Comparison of ENCODE assay signal across 20 cellular contexts in the genomic region with DNA sequence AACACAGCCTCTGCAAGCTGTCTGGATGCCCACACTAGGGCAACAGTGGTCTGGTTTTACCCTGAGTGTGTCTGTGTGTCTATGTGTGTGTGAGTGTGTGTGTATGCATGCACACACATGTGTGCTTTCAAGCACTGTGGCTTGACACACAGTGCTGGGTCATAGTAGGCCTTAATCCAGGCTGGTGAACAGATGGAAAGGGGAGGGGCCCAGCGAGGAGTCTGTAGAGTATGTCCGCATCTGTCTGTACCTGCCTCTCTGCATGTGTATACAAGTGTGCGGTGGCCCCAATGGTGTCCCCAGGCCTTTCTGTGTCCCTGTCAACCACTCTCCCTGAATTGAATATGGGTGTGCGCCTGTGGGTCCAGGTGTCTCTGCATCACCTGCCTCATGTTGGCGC. TPM values are rescaled to one million over a fixed set of nuclear protein-coding genes. Genes with fewer than 3 reads are reported as not detected.
"Had no signal": no experiment of that assay in that cellular context is flagged by ENCODE, and none has a peak within 500 bp of the region (broad histone marks: within the 10 kb centered on the region; RNA-seq: fewer than 3 reads in every experiment).

No MANE protein-coding gene starts in this region.

- H3K4me1 Mint-ChIP-seq: activated CD4-positive, alpha-beta T cell treated with anti-CD3 and anti-CD28 coated beads, Interleukin-2, amount 10 ng/mL, durations not matched to agents 7 days and 5 days had no signal

- H3K27ac Mint-ChIP-seq: activated CD4-positive, alpha-beta T cell treated with anti-CD3 and anti-CD28 coated beads, Interleukin-2, amount 10 ng/mL, durations not matched to agents 7 days and 5 days; natural killer cell treated with Interleukin-12 subunit alpha and Interleukin-12 subunit beta and Interleukin-15 and Interleukin-18, amount 100 ng/mL, for 72 hours had no signal

- DNase-seq: activated CD4-positive, alpha-beta T cell treated with anti-CD3 and anti-CD28 coated beads, Interleukin-2, amount 10 ng/mL, durations not matched to agents 7 days and 5 days; activated CD8-positive, alpha-beta memory T cell treated with anti-CD3 and anti-CD28 coated beads, Interleukin-2, amount 50 U/mL, for 4 hours; activated naive CD4-positive, alpha-beta T cell treated with anti-CD3 and anti-CD28 coated beads, Interleukin-2, amount 50 U/mL, for 16 hours; activated T-cell treated with anti-CD3 and anti-CD28 coated beads, Interleukin-2, amount 50 U/mL, for 4 hours; aorta; cerebellar nuclear complex; cortex of kidney; erythroblast; stimulated activated CD4-positive, alpha-beta T cell treated with anti-CD3 and anti-CD28 coated beads, Interleukin-12 subunit alpha, Interleukin-12 subunit beta, amount 100 ng/mL, for 4 hours; stimulated activated CD4-positive, alpha-beta T cell treated with anti-CD3 and anti-CD28 coated beads, Interleukin-1b, Interleukin-23, amount 100 ng/mL, for 48 hours; stimulated activated CD8-positive, alpha-beta memory T cell treated with anti-CD3 and anti-CD28 coated beads, Interleukin-4, amount 100 ng/mL, for 48 hours; stimulated activated naive CD4-positive, alpha-beta T cell; T1000 had no signal

- H3K9me3 ChIP-seq: prostate gland had no signal

- H3K27me3 ChIP-seq: right atrium auricular region had no signal

- H3K27me3 Mint-ChIP-seq: activated CD4-positive, alpha-beta T cell treated with anti-CD3 and anti-CD28 coated beads, Interleukin-2, amount 10 ng/mL, durations not matched to agents 7 days and 5 days; natural killer cell treated with Interleukin-12 subunit alpha and Interleukin-12 subunit beta and Interleukin-15 and Interleukin-18, amount 100 ng/mL, for 72 hours had no signal

- H3K27ac ChIP-seq: prostate gland, right atrium auricular region had no signal

- H3K4me3 ChIP-seq: lung, prostate gland, right atrium auricular region had no signal

- H3K36me3 ChIP-seq: prostate gland, right atrium auricular region had no signal

- H3K4me1 ChIP-seq: prostate gland, right atrium auricular region had no signal

- H3K4me3 Mint-ChIP-seq: activated CD4-positive, alpha-beta T cell treated with anti-CD3 and anti-CD28 coated beads, Interleukin-2, amount 10 ng/mL, durations not matched to agents 7 days and 5 days; activated T-cell treated with anti-CD3 and anti-CD28 coated beads, Interleukin-2, amount 50 U/mL, for 4 hours; natural killer cell treated with Interleukin-12 subunit alpha and Interleukin-12 subunit beta and Interleukin-15 and Interleukin-18, amount 100 ng/mL, for 72 hours had no signal

- FAIRE-seq: endometrium, frontal cortex, keratinocyte had no signal

- ATAC-seq: activated T-cell treated with anti-CD3 and anti-CD28 coated beads, Interleukin-2, amount 50 U/mL, for 4 hours; natural killer cell treated with Interleukin-12 subunit alpha and Interleukin-12 subunit beta and Interleukin-15 and Interleukin-18, amount 100 ng/mL, for 72 hours had no signal

RNA-seq across cellular contexts. Expression of a gene that starts 9.3 kb away (rescaled TPM):
- total RNA-seq: activated CD4-positive, alpha-beta T cell treated with anti-CD3 and anti-CD28 coated beads, Interleukin-2, amount 10 ng/mL, durations not matched to agents 7 days and 5 days; activated T-cell treated with anti-CD3 and anti-CD28 coated beads, Interleukin-2, amount 50 U/mL, for 4 hours; natural killer cell treated with Interleukin-12 subunit alpha and Interleukin-12 subunit beta and Interleukin-15 and Interleukin-18, amount 100 ng/mL, for 72 hours had no signal
